Comparison of ENCODE assay signal across 11 cellular contexts in genomic region chr16:28612359-28613280, GRCh38. TPM values are rescaled to one million over a fixed set of nuclear protein-coding genes. Genes with fewer than 3 reads are reported as not detected.
DNase-seq lines count a peak whose midpoint lies in the region; ATAC-seq and TF ChIP-seq lines count a peak whose summit lies in the region.
"Not testable (repeated sequence)": the region's sequence is repeated elsewhere in the genome, so short reads cannot be mapped to it uniquely, and the experiment has no call there.
"Had no signal": no experiment of that assay in that cellular context is flagged by ENCODE, and none has a peak within 500 bp of the region (broad histone marks: within the 10 kb centered on the region; RNA-seq: fewer than 3 reads in every experiment).

No MANE protein-coding gene starts in this region.

- not testable (repeated sequence) for H3K27me3 ChIP-seq in DND-41 (ENCODE audit: insufficient read depth, low read length, poor library complexity); right lobe of liver

- not testable (repeated sequence) for H3K36me3 ChIP-seq in DND-41 (ENCODE audit: insufficient read depth, low read length); right lobe of liver

- H3K9me3 ChIP-seq in DND-41 (ENCODE audit: insufficient read depth, low read length, severe bottlenecking); right lobe of liver: not testable (repeated sequence)

- not testable (repeated sequence) for H4K20me1 ChIP-seq in DND-41 (ENCODE audit: insufficient read depth, low read length)

- not testable (repeated sequence) for H3K4me1 ChIP-seq in DND-41 (ENCODE audit: insufficient read depth, low read length)
- peaks cover 0 to 32% (median 7%) of the 10 kb centered on the region in 4 donors for H3K4me1 ChIP-seq in right lobe of liver

- H3K27ac Mint-ChIP-seq in activated CD8-positive, alpha-beta T cell treated with anti-CD3 and anti-CD28 coated beads for 36 hours; effector memory CD8-positive, alpha-beta T cell; stimulated activated naive B cell treated with anti-CD40 and anti-IgM and Interleukin-4, amounts not matched to agents 10 μg/mL and 1 μg/mL and 100 μg/mL, for 72 hours: not testable (repeated sequence)

- H3K9me3 Mint-ChIP-seq in activated CD8-positive, alpha-beta T cell treated with anti-CD3 and anti-CD28 coated beads for 36 hours; effector memory CD8-positive, alpha-beta T cell; stimulated activated naive B cell treated with anti-CD40 and anti-IgM and Interleukin-4, amounts not matched to agents 10 μg/mL and 1 μg/mL and 100 μg/mL, for 72 hours: not testable (repeated sequence)

- H3K79me2 ChIP-seq in DND-41 (ENCODE audit: insufficient read depth, low read length) = not testable (repeated sequence)

- intact Hi-C loops in activated CD8-positive, alpha-beta T cell treated with anti-CD3 and anti-CD28 coated beads for 36 hours (cut with micrococcal nuclease); right lobe of liver (cut with DNase I): not testable (repeated sequence)

- POLR2A ChIA-PET in activated CD8-positive, alpha-beta T cell treated with anti-CD3 and anti-CD28 coated beads for 36 hours (lab: Charles Lee) = not testable (repeated sequence)

- not testable (repeated sequence) for H3K9ac ChIP-seq in DND-41 (ENCODE audit: low read depth, low read length)

- H3K27ac ChIP-seq in DND-41 (ENCODE audit: low read length); right lobe of liver: not testable (repeated sequence)

- H3K27me3 Mint-ChIP-seq in activated CD8-positive, alpha-beta T cell treated with anti-CD3 and anti-CD28 coated beads for 36 hours; effector memory CD8-positive, alpha-beta T cell; stimulated activated naive B cell treated with anti-CD40 and anti-IgM and Interleukin-4, amounts not matched to agents 10 μg/mL and 1 μg/mL and 100 μg/mL, for 72 hours: not testable (repeated sequence)

- WGBS in right lobe of liver (ENCODE audit: insufficient coverage, low coverage, low lambda C conversion rate, missing lambda C conversion rate) = no CpG with 5 or more reads among the region's 17 CpGs

- not testable (repeated sequence) for H3K4me2 ChIP-seq in DND-41 (ENCODE audit: insufficient read depth, low read length)

- not testable (repeated sequence) for H3K36me3 Mint-ChIP-seq in activated CD8-positive, alpha-beta T cell treated with anti-CD3 and anti-CD28 coated beads for 36 hours (ENCODE audit: low read depth); effector memory CD8-positive, alpha-beta T cell (ENCODE audit: insufficient read depth); stimulated activated naive B cell treated with anti-CD40 and anti-IgM and Interleukin-4, amounts not matched to agents 10 μg/mL and 1 μg/mL and 100 μg/mL, for 72 hours

- CTCF ChIA-PET in activated CD8-positive, alpha-beta T cell treated with anti-CD3 and anti-CD28 coated beads for 36 hours (lab: Charles Lee) = not testable (repeated sequence)

- peaks cover 12% of the 10 kb centered on the region for H3K4me1 Mint-ChIP-seq in activated CD8-positive, alpha-beta T cell treated with anti-CD3 and anti-CD28 coated beads for 36 hours (ENCODE audit: low read depth)
- H3K4me1 Mint-ChIP-seq in effector memory CD8-positive, alpha-beta T cell (ENCODE audit: low read depth in 2 of 2) = not testable (repeated sequence)
- peaks cover 10 to 14% of the 10 kb centered on the region in 2 donors for H3K4me1 Mint-ChIP-seq in stimulated activated naive B cell treated with anti-CD40 and anti-IgM and Interleukin-4, amounts not matched to agents 10 μg/mL and 1 μg/mL and 100 μg/mL, for 72 hours

- ATAC-seq in DND-41 (ENCODE audit: insufficient read depth, low read depth) = 0 out of 3 replicates have a peak, but pooled peaks have one; percentile 16
- peak; percentile 69 for ATAC-seq in GM18909 (IDR thresholded peaks at IDR 0.05; ENCODE audit: poor library complexity, unreplicated experiment)
- ATAC-seq in GM21619 (IDR thresholded peaks at IDR 0.05; ENCODE audit: unreplicated experiment) = peak; percentile 63
- ATAC-seq in HG03442 (IDR thresholded peaks at IDR 0.05; ENCODE audit: unreplicated experiment) = peak; percentile 42
- peak; percentile 92 for ATAC-seq in activated CD8-positive, alpha-beta T cell treated with anti-CD3 and anti-CD28 coated beads for 36 hours
- ATAC-seq in effector memory CD8-positive, alpha-beta T cell (replicated peaks) = peak; percentile 98
- ATAC-seq in right lobe of liver = peak; percentile 51 to 62 (median 56)
- peak; percentile 75 to 80 for ATAC-seq in stimulated activated naive B cell treated with anti-CD40 and anti-IgM and Interleukin-4, amounts not matched to agents 10 μg/mL and 1 μg/mL and 100 μg/mL, for 72 hours (replicated peaks)

- not testable (repeated sequence) for TF ChIP-seq CTCF in DND-41 (IDR thresholded peaks at IDR 0.05; ENCODE audit: borderline replicate concordance, extremely low read depth, low read length, poor library complexity, severe bottlenecking); activated CD8-positive, alpha-beta T cell treated with anti-CD3 and anti-CD28 coated beads for 36 hours (IDR thresholded peaks at IDR 0.05); right lobe of liver (IDR thresholded peaks at IDR 0.05)

- not testable (repeated sequence) for TF ChIP-seq POLR2A in right lobe of liver (IDR thresholded peaks at IDR 0.05)

- not testable (repeated sequence) for H2AFZ ChIP-seq in DND-41 (ENCODE audit: low read depth, low read length)

- DNase-seq in DND-41; activated CD8-positive, alpha-beta T cell treated with anti-CD3 and anti-CD28 coated beads for 36 hours; effector memory CD8-positive, alpha-beta T cell; right lobe of liver; stimulated activated naive B cell treated with anti-CD40 and anti-IgM and Interleukin-4, amounts not matched to agents 10 μg/mL and 1 μg/mL and 100 μg/mL, for 72 hours: not testable (repeated sequence)

- H3K4me3 Mint-ChIP-seq in activated CD8-positive, alpha-beta T cell treated with anti-CD3 and anti-CD28 coated beads for 36 hours; effector memory CD8-positive, alpha-beta T cell; stimulated activated naive B cell treated with anti-CD40 and anti-IgM and Interleukin-4, amounts not matched to agents 10 μg/mL and 1 μg/mL and 100 μg/mL, for 72 hours: not testable (repeated sequence)

- not testable (repeated sequence) for H3K4me3 ChIP-seq in DND-41 (ENCODE audit: low read depth in 1 of 2, low read length in 2 of 2); right lobe of liver

RNA-seq across cellular contexts. Expression of gene SULT1A1, which starts 2.8 kb away (rescaled TPM):
- 10 to 100 TPM; 15.6 to 17.4 TPM for total RNA-seq in activated CD8-positive, alpha-beta T cell treated with anti-CD3 and anti-CD28 coated beads for 36 hours
- total RNA-seq in right lobe of liver = 100 to 1,000 TPM; 132 to 335 (median 207) TPM
- total RNA-seq: smooth muscle cell had no signal

RNA-seq across cellular contexts. Expression of gene SULT1A2, which starts 15.8 kb away (rescaled TPM):
- 1 to 10 TPM in 1 of 2 experiments, under 1 TPM in 1; 0.81 to 1.0 TPM for total RNA-seq in activated CD8-positive, alpha-beta T cell treated with anti-CD3 and anti-CD28 coated beads for 36 hours
- total RNA-seq in right lobe of liver = 10 to 100 TPM; 10.1 to 48.3 (median 18.0) TPM
- total RNA-seq: HFFc6, osteoblast, smooth muscle cell had no signal

RNA-seq across cellular contexts. Expression of gene NPIPB8, which starts 25.2 kb away (rescaled TPM):
- total RNA-seq in activated CD8-positive, alpha-beta T cell treated with anti-CD3 and anti-CD28 coated beads for 36 hours = not detected
- total RNA-seq in right lobe of liver = 1 to 10 TPM in 1 of 6 experiments, under 1 TPM in 2, not detected in 3; 0.89 to 2.1 (median 0.93) TPM
- total RNA-seq: osteoblast, smooth muscle cell had no signal

RNA-seq across cellular contexts. Expression of gene SGF29, which starts 58.9 kb away (rescaled TPM):
- total RNA-seq in activated CD8-positive, alpha-beta T cell treated with anti-CD3 and anti-CD28 coated beads for 36 hours = 10 to 100 TPM; 25.0 TPM
- 10 to 100 TPM; 14.5 to 17.9 (median 15.4) TPM for total RNA-seq in right lobe of liver

Comparison
In these comparisons a context has a peak if more than half of its experiments do, and no peak if none do; other contexts are left out.
1. ATAC-seq: peak in every context shown above with its lines; median percentile 98 in effector memory CD8-positive, alpha-beta T cell; 92 in activated CD8-positive, alpha-beta T cell treated with anti-CD3 and anti-CD28 coated beads for 36 hours; 78 in stimulated activated naive B cell treated with anti-CD40 and anti-IgM and Interleukin-4, amounts not matched to agents 10 μg/mL and 1 μg/mL and 100 μg/mL, for 72 hours; 69 in GM18909; 63 in GM21619; 56 in right lobe of liver; 42 in HG03442; 16 in DND-41.
2. RNA of gene SULT1A1, which starts 2.8 kb away (total RNA-seq): 132 to 335 TPM in right lobe of liver; 15.6 to 17.4 TPM in activated CD8-positive, alpha-beta T cell treated with anti-CD3 and anti-CD28 coated beads for 36 hours; every median in the first group is over 4 times any median in the second.
3. RNA of gene SULT1A2, which starts 15.8 kb away (total RNA-seq): 10.1 to 48.3 TPM in right lobe of liver; 0.81 to 1.0 TPM in activated CD8-positive, alpha-beta T cell treated with anti-CD3 and anti-CD28 coated beads for 36 hours; every median in the first group is over 4 times any median in the second.